Comparison of ENCODE assay signal across 14 cellular contexts in genomic region chr6:3061501-3061941, GRCh38. TPM values are rescaled to one million over a fixed set of nuclear protein-coding genes. Genes with fewer than 3 reads are reported as not detected.
A peak's percentile ranks its signal among the peaks of the same experiment; 100 is the strongest.
DNase-seq lines count a peak whose midpoint lies in the region; ATAC-seq, FAIRE-seq and TF ChIP-seq lines count a peak whose summit lies in the region.
"Had no signal": no experiment of that assay in that cellular context is flagged by ENCODE, and none has a peak within 500 bp of the region (broad histone marks: within the 10 kb centered on the region; RNA-seq: fewer than 3 reads in every experiment).

No MANE protein-coding gene starts in this region.

- H3K27me3 ChIP-seq in bronchial epithelial cell (ENCODE audit: control insufficient read depth, insufficient read depth, low read length): no peaks in the 10 kb centered on the region
- H3K27me3 ChIP-seq: gastroesophageal sphincter, Peyer's patch had no signal

- H3K9me3 ChIP-seq in T-helper 17 cell (ENCODE audit: control insufficient read depth, low read length, poor library complexity, severe bottlenecking): no peaks in the 10 kb centered on the region
- H3K9me3 ChIP-seq: gastroesophageal sphincter, Peyer's patch had no signal

- ATAC-seq in T-helper 17 cell: no peak
- ATAC-seq: gastroesophageal sphincter had no signal

- H3K4me1 Mint-ChIP-seq in activated naive CD4-positive, alpha-beta T cell treated with anti-CD3 and anti-CD28 coated beads for 36 hours (ENCODE audit: low read depth): peaks cover 18% of the 10 kb centered on the region
- peaks cover 19% of the 10 kb centered on the region for H3K4me1 Mint-ChIP-seq in T-helper 17 cell

- peak; percentile 24 for TF ChIP-seq CTCF in bronchial epithelial cell (IDR thresholded peaks at IDR 0.05; ENCODE audit: insufficient read depth, low read length, severe bottlenecking)

- H3K4me3 ChIP-seq in bronchial epithelial cell (ENCODE audit: low read depth, low read length) (no peak overlapping the region), skeletal muscle cell (ENCODE audit: low read depth, low read length) (no peak overlapping the region)
- H3K4me3 ChIP-seq: coronary artery, gastroesophageal sphincter, Peyer's patch had no signal

- intact Hi-C loops in activated naive CD4-positive, alpha-beta T cell treated with anti-CD3 and anti-CD28 coated beads for 36 hours (cut with micrococcal nuclease): loop anchor here (5.0 kb wide), 1 partner anchor 1449 kb away; no protein-coding TSS in a partner anchor

- CTCF ChIA-PET in activated naive CD4-positive, alpha-beta T cell treated with anti-CD3 and anti-CD28 coated beads for 36 hours (lab: Charles Lee): no interaction called here

- no peak overlapping the region for H3K27ac Mint-ChIP-seq in activated naive CD4-positive, alpha-beta T cell treated with anti-CD3 and anti-CD28 coated beads for 36 hours
- H3K27ac Mint-ChIP-seq in T-helper 17 cell: no peak overlapping the region
- H3K27ac Mint-ChIP-seq: activated T-helper 2 cell treated with anti-CD3 and anti-CD28 coated beads, Interferon-gamma antibody, Interleukin-2, Interleukin-4, amounts not matched to agents 10 μg/mL and 5 μg/mL and 100 μg/mL, durations not matched to agents 14 hours and 24 hours and 36 hours had no signal

- H3K36me3 Mint-ChIP-seq in activated naive CD4-positive, alpha-beta T cell treated with anti-CD3 and anti-CD28 coated beads for 36 hours (ENCODE audit: low read depth): no peaks in the 10 kb centered on the region
- H3K36me3 Mint-ChIP-seq in T-helper 17 cell (ENCODE audit: low read depth): peaks cover 2% of the 10 kb centered on the region

- H3K36me3 ChIP-seq in bronchial epithelial cell (ENCODE audit: control insufficient read depth, insufficient read depth, low read length): no peaks in the 10 kb centered on the region
- H3K36me3 ChIP-seq: gastroesophageal sphincter, Peyer's patch, WERI-Rb-1 had no signal

- no peaks in the 10 kb centered on the region for H3K27me3 Mint-ChIP-seq in activated naive CD4-positive, alpha-beta T cell treated with anti-CD3 and anti-CD28 coated beads for 36 hours (ENCODE audit: low read depth)
- no peaks in the 10 kb centered on the region for H3K27me3 Mint-ChIP-seq in T-helper 17 cell

- H3K9me3 Mint-ChIP-seq in activated naive CD4-positive, alpha-beta T cell treated with anti-CD3 and anti-CD28 coated beads for 36 hours: no peaks in the 10 kb centered on the region
- H3K9me3 Mint-ChIP-seq: activated T-helper 2 cell treated with anti-CD3 and anti-CD28 coated beads, Interferon-gamma antibody, Interleukin-2, Interleukin-4, amounts not matched to agents 10 μg/mL and 5 μg/mL and 100 μg/mL, durations not matched to agents 14 hours and 24 hours and 36 hours had no signal

- peak; percentile 21 for DNase-seq in activated naive CD4-positive, alpha-beta T cell treated with anti-CD3 and anti-CD28 coated beads for 36 hours
- DNase-seq in activated naive CD4-positive, alpha-beta T cell treated with anti-CD3 and anti-CD28 coated beads, Interleukin-2, amount 50 U/mL, for 16 hours: no peak
- peak; percentile 22 to 51 for DNase-seq in NCI-H526 (lab: John Stamatoyannopoulos, UW)
- peak; percentile 89 for DNase-seq in bronchial epithelial cell (ENCODE audit: low read depth)
- DNase-seq in skeletal muscle cell (ENCODE audit: low read depth): peak; percentile 56
- DNase-seq in T-helper 17 cell: no peak
- no peak for DNase-seq in cerebellum (ENCODE audit: low spot score)
- DNase-seq in SK-N-DZ (ENCODE audit: low spot score): no peak
- DNase-seq: Peyer's patch, WERI-Rb-1 had no signal

- FAIRE-seq in bronchial epithelial cell (lab: Jason Lieb, UNC): no peak
- FAIRE-seq: urothelium cell line had no signal

- no peak overlapping the region for H3K4me3 Mint-ChIP-seq in activated naive CD4-positive, alpha-beta T cell treated with anti-CD3 and anti-CD28 coated beads for 36 hours
- H3K4me3 Mint-ChIP-seq in T-helper 17 cell: no peak overlapping the region

RNA-seq across cellular contexts. Expression of gene RIPK1, which starts 6.8 kb away (rescaled TPM):
- 10 to 100 TPM in 1 of 2 experiments, 1 to 10 TPM in 1; 8.8 to 10.1 TPM for total RNA-seq in activated naive CD4-positive, alpha-beta T cell treated with anti-CD3 and anti-CD28 coated beads for 36 hours
- total RNA-seq in bronchial epithelial cell (12.6 and 17.4 TPM in 2 replicates), T-helper 17 cell (10 to 100 TPM; 24.3 to 27.2 TPM), cerebellum (8.0 TPM)
- polyA plus RNA-seq in SK-N-DZ (2014; cell fraction: cytosol; rRNA removed): 2.3 and 3.1 TPM in 2 replicates
- polyA plus RNA-seq in SK-N-DZ (2014; cell fraction: nucleus; rRNA removed): 2.6 and 3.3 TPM in 2 replicates

RNA-seq across cellular contexts. Expression of gene BPHL, which starts 57.0 kb away (rescaled TPM):
- 1 to 10 TPM; 6.9 to 7.5 TPM for total RNA-seq in activated naive CD4-positive, alpha-beta T cell treated with anti-CD3 and anti-CD28 coated beads for 36 hours
- 9.5 and 15.1 TPM in 2 replicates for total RNA-seq in bronchial epithelial cell
- 1 to 10 TPM; 7.7 to 9.6 TPM for total RNA-seq in T-helper 17 cell
- total RNA-seq in cerebellum: 26.6 TPM
- 33.5 and 49.0 TPM in 2 replicates for polyA plus RNA-seq in SK-N-DZ (2014; cell fraction: cytosol; rRNA removed)
- polyA plus RNA-seq in SK-N-DZ (2014; cell fraction: nucleus; rRNA removed): 31.5 and 43.3 TPM in 2 replicates

Comparison
In these comparisons a context has a peak if more than half of its experiments do, and no peak if none do; other contexts are left out.
1. DNase-seq: peak in activated naive CD4-positive, alpha-beta T cell treated with anti-CD3 and anti-CD28 coated beads for 36 hours (single experiment), NCI-H526 (2 of 2), bronchial epithelial cell (single experiment) and skeletal muscle cell (single experiment); none in activated naive CD4-positive, alpha-beta T cell treated with anti-CD3 and anti-CD28 coated beads, Interleukin-2, amount 50 U/mL, for 16 hours (single experiment), T-helper 17 cell (0 of 3), cerebellum (single experiment) and SK-N-DZ (single experiment).